ENCODE assay signal across 17 cellular contexts in genomic region chr12:106392746-106393145, GRCh38.
DNase-seq lines count a peak whose midpoint lies in the region; ATAC-seq lines count a peak whose summit lies in the region.
"Had no signal": no experiment of that assay in that cellular context is flagged by ENCODE, and none has a peak within 500 bp of the region (broad histone marks: within the 10 kb centered on the region; RNA-seq: fewer than 3 reads in every experiment).

No MANE protein-coding gene starts in this region.

- peak; percentile 1 for DNase-seq in NCI-H146 (lab: John Stamatoyannopoulos, UW)
- no peak for DNase-seq in NCI-H146 treated with DMSO at 0.1 percent for 48 hours (lab: John Stamatoyannopoulos, UW; ENCODE audit: unreplicated experiment)
- DNase-seq in NCI-H748 (lab: John Stamatoyannopoulos, UW; ENCODE audit: unreplicated experiment): peak; percentile 41
- DNase-seq in NCI-H748 treated with DMSO at 0.1 percent for 48 hours (lab: John Stamatoyannopoulos, UW): no peak
- DNase-seq in NCI-H774 (lab: John Stamatoyannopoulos, UW): peak; percentile 56
- DNase-seq in ACHN: no peak
- no peak for DNase-seq in NOMO-1 treated with DMSO at 0.1 percent for 48 hours (lab: John Stamatoyannopoulos, UW; ENCODE audit: unreplicated experiment)
- DNase-seq: 8988T; CD4-positive, alpha-beta T cell; DMS53; DND-41; EL; GOT3; H7; HFFc6 had no signal

- in situ Hi-C loops in ACHN (cut with HindIII; ENCODE audit: low pct_ligation_motif_present, low pct_unique_long_range_greater_than_20kb, low sequenced_read_pairs): loop anchor here (25.0 kb wide), 2 partner anchors 445 to 520 kb away; no protein-coding TSS in a partner anchor

- no peak for ATAC-seq in GM21825 (IDR thresholded peaks at IDR 0.05; ENCODE audit: unreplicated experiment)
- ATAC-seq: HCT116 had no signal

Comparison
In these comparisons a context has a peak if more than half of its experiments do, and no peak if none do; other contexts are left out.
1. DNase-seq: peak in NCI-H146 (single experiment), NCI-H748 (single experiment) and NCI-H774 (single experiment); none in NCI-H146 treated with DMSO at 0.1 percent for 48 hours (single experiment), NCI-H748 treated with DMSO at 0.1 percent for 48 hours (single experiment), ACHN (single experiment) and NOMO-1 treated with DMSO at 0.1 percent for 48 hours (single experiment).